10 cellular contexts compared by ENCODE assay signal in the genomic region with DNA sequence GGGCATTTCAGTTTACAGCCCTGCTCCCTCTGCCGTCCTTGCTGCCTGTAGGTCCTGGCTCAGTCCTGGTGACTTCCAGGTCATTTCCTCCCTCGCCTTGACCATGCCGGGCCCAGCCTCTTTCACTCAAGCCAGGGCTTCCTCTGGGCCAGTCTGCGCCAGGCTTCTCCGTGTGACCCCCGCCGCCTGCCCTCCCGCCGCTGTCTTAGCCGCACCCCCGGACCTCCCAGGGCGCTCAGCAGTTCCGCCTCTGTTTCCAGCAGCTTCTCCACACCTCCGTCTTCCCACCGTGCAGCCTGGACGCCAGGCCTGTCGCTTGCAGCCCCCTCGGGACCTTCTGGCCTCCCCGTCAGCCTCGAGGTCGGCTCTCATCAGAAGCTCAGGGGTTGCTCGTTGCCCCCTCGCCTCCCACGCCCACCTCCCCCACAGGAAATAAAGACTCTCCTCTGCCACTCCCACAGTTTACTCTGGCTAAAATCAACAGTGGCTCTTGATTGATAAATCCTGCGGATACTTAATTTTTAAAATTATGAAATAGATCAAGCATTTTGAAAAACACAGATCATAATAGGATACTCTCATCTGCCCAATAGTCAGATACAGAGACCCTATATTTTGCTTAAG.
DNase-seq lines count a peak whose midpoint lies in the region; ATAC-seq and TF ChIP-seq lines count a peak whose summit lies in the region.
"Had no signal": no experiment of that assay in that cellular context is flagged by ENCODE, and none has a peak within 500 bp of the region (broad histone marks: within the 10 kb centered on the region; RNA-seq: fewer than 3 reads in every experiment).

No MANE protein-coding gene starts in this region.

- ATAC-seq in IMR-90 (ENCODE audit: low read depth) (no peak), left lung (peak; percentile 86), GM18873 (IDR thresholded peaks at IDR 0.05; ENCODE audit: low FRiP score, unreplicated experiment) (no peak)

- 27% methylated on average over 13 of the region's 25 CpGs; no CpG with 5 or more reads in 1 of the 2 experiments for WGBS in IMR-90 (ENCODE audit: extremely low coverage in 2 of 2, insufficient read length in 1 of 2), 2 experiments
- 61% methylated on average over 25 of the region's 25 CpGs for WGBS in smooth muscle cell (ENCODE audit: low lambda C conversion rate)

- H4K20me1 ChIP-seq in IMR-90 (ENCODE audit: insufficient read depth, low read length) (no peaks in the 10 kb centered on the region), smooth muscle cell (ENCODE audit: low read depth) (no peaks in the 10 kb centered on the region)

- H3K23ac ChIP-seq in IMR-90 (ENCODE audit: low read depth, low read length), result no peak overlapping the region

- H3K27me3 ChIP-seq in IMR-90 (ENCODE audit: control insufficient read depth, insufficient read depth, low read length) (no peaks in the 10 kb centered on the region), colonic mucosa (no peaks in the 10 kb centered on the region), left lung (no peaks in the 10 kb centered on the region), smooth muscle cell (ENCODE audit: low read depth) (no peaks in the 10 kb centered on the region)

- H4K8ac ChIP-seq in IMR-90 (ENCODE audit: low read depth in 2 of 2, low read length in 2 of 2), result peak overlapping the region in 1 of 2 experiments; percentile 60; a peak in 1 of 4 replicates

- no peak overlapping the region; the same call in 1 of the 2 replicates for H3K4ac ChIP-seq in IMR-90 (ENCODE audit: low read depth, low read length)

- in situ Hi-C loops in IMR-90 (cut with MboI; ENCODE audit: low sequenced_read_pairs), result no loop called here

- H3K56ac ChIP-seq in IMR-90 (ENCODE audit: extremely low read depth, insufficient read depth, low read length), result no peak overlapping the region

- no peak overlapping the region for H3K18ac ChIP-seq in IMR-90 (ENCODE audit: low read depth, low read length)

- H2AFZ ChIP-seq in IMR-90 (replicated peaks; ENCODE audit: low read length, poor library complexity) (peak overlapping the region; percentile 93), smooth muscle cell (ENCODE audit: low read depth) (peak overlapping the region; percentile 89)

- H3F3A ChIP-seq in smooth muscle cell (ENCODE audit: low read depth), result no peaks in the 10 kb centered on the region

- no peak overlapping the region for H3K4me3 ChIP-seq in IMR-90 (ENCODE audit: insufficient read depth, low read depth, low read length)
- H3K4me3 ChIP-seq in colonic mucosa, result peak overlapping the region; percentile 12
- H3K4me3 ChIP-seq in left lung, result peak overlapping the region in 1 of 2 donors; percentile 8
- H3K4me3 ChIP-seq in smooth muscle cell, result peak overlapping the region; percentile 17
- H3K4me3 ChIP-seq: HAP-1 had no signal

- no peak for TF ChIP-seq RAD21 in IMR-90 (IDR thresholded peaks at IDR 0.05; ENCODE audit: low read length)

- CTCF ChIA-PET in IMR-90 (lab: Yijun Ruan, JAX), result no interaction called here

- H2BK15ac ChIP-seq in IMR-90 (ENCODE audit: low read depth, low read length), result no peak overlapping the region

- TF ChIP-seq POLR2A in IMR-90 (IDR thresholded peaks at IDR 0.05; ENCODE audit: low read depth, low read length), result no peak

- TF ChIP-seq CTCF in IMR-90 (conservative IDR thresholded peaks at IDR 0.05; ENCODE audit: low read depth, low read length) (no peak), colonic mucosa (IDR thresholded peaks at IDR 0.05) (no peak), left lung (IDR thresholded peaks at IDR 0.05) (no peak), smooth muscle cell (IDR thresholded peaks at IDR 0.05; ENCODE audit: borderline replicate concordance, insufficient read depth, poor library complexity, severe bottlenecking) (no peak)

- no peaks in the 10 kb centered on the region for H3K4me1 ChIP-seq in IMR-90 (ENCODE audit: control insufficient read depth, insufficient read depth, low read length)
- peaks cover 5% of the 10 kb centered on the region for H3K4me1 ChIP-seq in colonic mucosa
- H3K4me1 ChIP-seq in left lung, result no peaks in the 10 kb centered on the region
- no peaks in the 10 kb centered on the region for H3K4me1 ChIP-seq in smooth muscle cell (ENCODE audit: low read depth)
- H3K4me1 ChIP-seq: HAP-1 had no signal

- no peak overlapping the region; the same call in 1 of the 2 replicates for H3K27ac ChIP-seq in IMR-90 (ENCODE audit: insufficient read depth, low read length)
- H3K27ac ChIP-seq in colonic mucosa, result no peak overlapping the region
- H3K27ac ChIP-seq in left lung, result no peak overlapping the region
- no peak overlapping the region for H3K27ac ChIP-seq in smooth muscle cell (ENCODE audit: low read depth)
- H3K27ac ChIP-seq: KMS-11 had no signal

- DNase-seq in IMR-90 (no peak), colonic mucosa (peak; percentile 61), left lung (peak; percentile 40 to 80), smooth muscle cell (lab: John Stamatoyannopoulos, UW; ENCODE audit: unreplicated experiment) (no peak), T-helper 9 cell (no peak), ureter (ENCODE audit: low spot score) (no peak)
- DNase-seq: effector CD8-positive, alpha-beta T cell had no signal

- no peaks in the 10 kb centered on the region for H3K9me3 ChIP-seq in IMR-90 (ENCODE audit: control insufficient read depth, insufficient read depth, low read length)
- no peaks in the 10 kb centered on the region for H3K9me3 ChIP-seq in colonic mucosa
- H3K9me3 ChIP-seq in left lung, result no peaks in the 10 kb centered on the region
- H3K9me3 ChIP-seq in smooth muscle cell (replicated peaks; ENCODE audit: low read depth), result no peaks in the 10 kb centered on the region
- H3K9me3 ChIP-seq: HAP-1 had no signal

- H3K36me3 ChIP-seq in IMR-90 (ENCODE audit: control insufficient read depth, insufficient read depth, low read length), result no peaks in the 10 kb centered on the region
- no peaks in the 10 kb centered on the region for H3K36me3 ChIP-seq in colonic mucosa
- H3K36me3 ChIP-seq in left lung, result no peaks in the 10 kb centered on the region
- H3K36me3 ChIP-seq in smooth muscle cell (ENCODE audit: low read depth), result no peaks in the 10 kb centered on the region
- H3K36me3 ChIP-seq: HAP-1 had no signal

- no peak overlapping the region for H4K91ac ChIP-seq in IMR-90 (ENCODE audit: insufficient read depth, low read depth, low read length)

- peak overlapping the region; percentile 79 for H2AK9ac ChIP-seq in IMR-90 (replicated peaks; ENCODE audit: low read depth, low read length, poor library complexity)

- no peak overlapping the region for H2AK5ac ChIP-seq in IMR-90 (ENCODE audit: low read depth, low read length)

- peak overlapping the region; percentile 10; the same call in 1 of the 2 replicates for H3K4me2 ChIP-seq in IMR-90 (ENCODE audit: low read depth, low read length)
- peak overlapping the region; percentile 54 for H3K4me2 ChIP-seq in smooth muscle cell
- H3K4me2 ChIP-seq: KMS-11 had no signal

- intact Hi-C loops in IMR-90 (cut with micrococcal nuclease) (no loop called here), colonic mucosa (cut with DNase I) (no loop called here), left lung (cut with DNase I) (no loop called here)

- H3K79me2 ChIP-seq in smooth muscle cell (ENCODE audit: low read depth), result no peaks in the 10 kb centered on the region

- H3K14ac ChIP-seq in IMR-90 (replicated peaks; ENCODE audit: low read depth, low read length), result no peak overlapping the region

- no peaks in the 10 kb centered on the region for H3K79me1 ChIP-seq in IMR-90 (ENCODE audit: low read depth in 1 of 2, low read length in 2 of 2)

- H3K9me1 ChIP-seq in IMR-90 (ENCODE audit: insufficient read depth, low read length), result no peaks in the 10 kb centered on the region

- POLR2A ChIA-PET in IMR-90 (lab: Charles Lee; ENCODE audit: unreplicated experiment), result no interaction called here

- H2BK120ac ChIP-seq in IMR-90 (ENCODE audit: low read depth, low read length), result no peak overlapping the region; the same call in 1 of the 2 replicates

- no peak overlapping the region for H4K5ac ChIP-seq in IMR-90 (ENCODE audit: low read depth, low read length)

- dilution Hi-C loops in IMR-90 (cut with HindIII; ENCODE audit: low sequenced_read_pairs, unreplicated experiment), result no loop called here

- H2BK5ac ChIP-seq in IMR-90 (ENCODE audit: low read depth, low read length, poor library complexity, severe bottlenecking), result no peak overlapping the region

- no peak overlapping the region for H2BK20ac ChIP-seq in IMR-90 (ENCODE audit: low read depth, low read length)

- BruUV-seq in IMR-90 (replicated peaks; lab: Mats Ljungman, UMichigan), result no TSS peak

- no peak overlapping the region for H3K9ac ChIP-seq in IMR-90 (ENCODE audit: low read depth, low read length)
- peak overlapping the region in 1 of 2 donors; percentile 40 for H3K9ac ChIP-seq in colonic mucosa (ENCODE audit: low read depth in 2 of 2, low read length in 2 of 2)
- no peak overlapping the region for H3K9ac ChIP-seq in smooth muscle cell (ENCODE audit: low read depth)
- H3K9ac ChIP-seq: KMS-11 had no signal

TF ChIP-seq in IMR-90, 13 proteins besides CTCF, POLR2A, EP300 and RAD21:
- TF ChIP-seq MXI1 (IDR thresholded peaks at IDR 0.05; ENCODE audit: borderline replicate concordance, low read depth, low read length), result no peak
- TF ChIP-seq FOS (IDR thresholded peaks at IDR 0.05; ENCODE audit: low read depth, low read length), result no peak
- TF ChIP-seq CHD1 (IDR thresholded peaks at IDR 0.05; ENCODE audit: low read depth, low read length), result no peak

Comparison
In these comparisons a context has a peak if more than half of its experiments do, and no peak if none do; other contexts are left out.
1. DNase-seq: peak in colonic mucosa (single experiment) and left lung (2 of 2); none in IMR-90 (single experiment), smooth muscle cell (single experiment), T-helper 9 cell (single experiment) and ureter (single experiment).